ENCODE assay signal across 1 cellular context in the genomic region with DNA sequence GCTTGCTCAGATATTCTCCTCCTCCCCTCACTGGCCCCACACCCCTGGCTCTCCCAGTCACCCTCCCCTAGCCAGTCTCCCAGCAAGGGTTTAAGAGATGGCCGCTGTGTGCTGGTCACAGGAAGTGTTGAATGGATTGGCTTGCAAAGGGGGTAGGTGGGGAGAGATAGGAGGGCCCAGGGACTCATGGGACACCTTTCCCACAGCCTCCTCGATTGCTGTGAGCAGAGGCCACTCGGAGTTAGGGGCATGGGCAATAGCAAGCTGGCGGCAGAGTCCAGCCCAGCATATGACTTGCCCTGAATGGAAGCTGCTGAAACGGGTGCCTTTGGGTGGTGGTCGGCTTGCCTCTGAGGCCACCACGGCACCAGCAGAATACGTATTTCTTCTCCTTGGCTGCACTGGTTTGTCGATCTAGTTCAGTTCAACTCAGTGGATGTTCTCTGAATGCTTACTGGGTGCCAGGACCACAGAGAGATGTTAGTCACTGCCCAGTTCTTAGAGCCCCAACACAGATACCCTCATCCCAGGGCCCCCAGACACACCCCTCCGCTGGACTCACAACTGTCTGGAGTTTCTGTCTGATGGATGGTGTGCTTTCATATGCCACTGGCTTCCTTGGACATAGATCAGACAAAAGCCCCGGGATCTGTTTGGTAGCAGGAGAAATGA.
TF ChIP-seq lines count a peak whose summit lies in the region.

No MANE protein-coding gene starts in this region.

TF ChIP-seq in HepG2, 621 proteins besides CTCF, POLR2A, EP300 and RAD21 (continued from another document):
- TF ChIP-seq, protein P1, sequence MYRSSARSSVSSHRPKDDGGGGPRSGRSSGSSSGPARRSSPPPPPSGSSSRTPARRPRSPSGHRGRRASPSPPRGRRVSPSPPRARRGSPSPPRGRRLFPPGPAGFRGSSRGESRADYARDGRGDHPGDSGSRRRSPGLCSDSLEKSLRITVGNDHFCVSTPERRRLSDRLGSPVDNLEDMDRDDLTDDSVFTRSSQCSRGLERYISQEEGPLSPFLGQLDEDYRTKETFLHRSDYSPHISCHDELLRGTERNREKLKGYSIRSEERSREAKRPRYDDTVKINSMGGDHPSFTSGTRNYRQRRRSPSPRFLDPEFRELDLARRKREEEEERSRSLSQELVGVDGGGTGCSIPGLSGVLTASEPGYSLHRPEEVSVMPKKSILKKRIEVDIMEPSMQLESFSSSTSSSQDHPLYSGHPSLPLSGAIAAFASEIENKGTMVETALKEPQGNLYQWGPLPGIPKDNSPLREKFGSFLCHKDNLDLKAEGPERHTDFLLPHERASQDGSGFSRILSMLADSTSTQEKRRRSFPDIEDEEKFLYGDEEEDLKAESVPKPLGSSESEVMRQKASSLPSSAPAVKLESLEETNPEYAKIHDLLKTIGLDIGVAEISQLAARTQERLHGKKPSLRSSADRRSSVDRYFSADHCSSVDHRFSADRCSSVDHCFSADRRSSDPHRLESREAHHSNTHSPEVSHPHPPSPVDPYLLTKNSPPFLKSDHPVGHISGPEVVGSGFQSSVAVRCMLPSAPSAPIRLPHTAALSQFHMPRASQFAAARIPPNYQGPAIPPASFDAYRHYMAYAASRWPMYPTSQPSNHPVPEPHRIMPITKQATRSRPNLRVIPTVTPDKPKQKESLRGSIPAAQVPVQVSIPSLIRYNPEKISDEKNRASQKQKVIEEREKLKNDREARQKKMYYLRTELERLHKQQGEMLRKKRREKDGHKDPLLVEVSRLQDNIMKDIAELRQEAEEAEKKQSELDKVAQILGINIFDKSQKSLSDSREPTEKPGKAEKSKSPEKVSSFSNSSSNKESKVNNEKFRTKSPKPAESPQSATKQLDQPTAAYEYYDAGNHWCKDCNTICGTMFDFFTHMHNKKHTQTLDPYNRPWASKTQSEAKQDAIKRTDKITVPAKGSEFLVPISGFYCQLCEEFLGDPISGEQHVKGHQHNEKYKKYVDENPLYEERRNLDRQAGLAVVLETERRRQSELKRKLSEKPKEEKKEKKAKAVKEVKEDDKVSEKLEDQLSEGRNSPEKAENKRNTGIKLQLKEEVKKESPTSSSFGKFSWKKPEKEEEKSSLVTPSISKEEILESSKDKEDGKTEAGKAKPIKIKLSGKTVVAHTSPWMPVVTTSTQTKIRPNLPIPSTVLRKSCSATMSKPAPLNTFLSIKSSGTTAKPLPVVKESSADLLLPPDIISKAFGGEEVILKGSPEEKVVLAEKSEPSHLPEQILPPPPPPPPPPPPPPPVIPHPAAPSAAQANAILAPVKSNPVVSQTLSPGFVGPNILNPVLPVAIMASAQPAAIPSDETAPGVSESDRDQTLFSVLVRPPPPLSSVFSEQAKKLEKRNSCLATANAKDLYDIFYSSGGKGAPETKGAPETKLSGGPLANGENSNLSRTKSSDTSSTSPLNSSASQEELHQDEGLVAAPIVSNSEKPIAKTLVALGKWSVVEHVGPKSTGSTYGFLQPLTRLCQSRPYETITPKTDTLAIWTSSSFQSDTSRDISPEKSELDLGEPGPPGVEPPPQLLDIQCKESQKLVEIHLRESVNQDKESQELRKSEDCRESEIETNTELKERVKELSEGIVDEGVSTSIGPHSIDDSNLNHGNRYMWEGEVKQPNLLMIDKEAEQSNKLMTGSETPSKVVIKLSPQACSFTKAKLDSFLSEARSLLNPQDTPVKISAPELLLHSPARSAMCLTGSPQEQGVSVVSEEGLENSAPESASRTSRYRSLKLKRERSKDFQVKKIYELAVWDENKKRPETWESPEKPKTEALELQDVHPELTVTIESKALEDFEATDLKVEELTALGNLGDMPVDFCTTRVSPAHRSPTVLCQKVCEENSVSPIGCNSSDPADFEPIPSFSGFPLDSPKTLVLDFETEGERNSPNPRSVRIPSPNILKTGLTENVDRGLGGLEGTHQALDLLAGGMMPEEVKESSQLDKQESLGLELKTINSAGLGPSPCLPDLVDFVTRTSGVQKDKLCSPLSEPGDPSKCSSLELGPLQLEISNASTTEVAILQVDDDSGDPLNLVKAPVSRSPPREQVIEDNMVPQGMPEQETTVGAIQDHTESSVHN (CRISPR knock-in tag; IDR thresholded peaks at IDR 0.05): no peak
- TF ChIP-seq ZNF572 (CRISPR knock-in tag; IDR thresholded peaks at IDR 0.05): 0 out of 2 replicates have a peak, but pooled peaks have one; percentile 30
- no peak for TF ChIP-seq GATA4 (IDR thresholded peaks at IDR 0.05; ENCODE audit: borderline replicate concordance, low read depth)
- no peak for TF ChIP-seq ZNF598 (CRISPR knock-in tag; IDR thresholded peaks at IDR 0.05; ENCODE audit: borderline replicate concordance)
- no peak for TF ChIP-seq ZNF17 (CRISPR knock-in tag; IDR thresholded peaks at IDR 0.05)
- TF ChIP-seq, protein P2, sequence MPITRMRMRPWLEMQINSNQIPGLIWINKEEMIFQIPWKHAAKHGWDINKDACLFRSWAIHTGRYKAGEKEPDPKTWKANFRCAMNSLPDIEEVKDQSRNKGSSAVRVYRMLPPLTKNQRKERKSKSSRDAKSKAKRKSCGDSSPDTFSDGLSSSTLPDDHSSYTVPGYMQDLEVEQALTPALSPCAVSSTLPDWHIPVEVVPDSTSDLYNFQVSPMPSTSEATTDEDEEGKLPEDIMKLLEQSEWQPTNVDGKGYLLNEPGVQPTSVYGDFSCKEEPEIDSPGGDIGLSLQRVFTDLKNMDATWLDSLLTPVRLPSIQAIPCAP (CRISPR knock-in tag; IDR thresholded peaks at IDR 0.05; ENCODE audit: low read depth): no peak
- no peak for TF ChIP-seq FOXP1 (IDR thresholded peaks at IDR 0.05)
- TF ChIP-seq FOXP1 (CRISPR knock-in tag; IDR thresholded peaks at IDR 0.05): no peak
- no peak for TF ChIP-seq ZNF605 (CRISPR knock-in tag; IDR thresholded peaks at IDR 0.05)
- TF ChIP-seq, protein P3, sequence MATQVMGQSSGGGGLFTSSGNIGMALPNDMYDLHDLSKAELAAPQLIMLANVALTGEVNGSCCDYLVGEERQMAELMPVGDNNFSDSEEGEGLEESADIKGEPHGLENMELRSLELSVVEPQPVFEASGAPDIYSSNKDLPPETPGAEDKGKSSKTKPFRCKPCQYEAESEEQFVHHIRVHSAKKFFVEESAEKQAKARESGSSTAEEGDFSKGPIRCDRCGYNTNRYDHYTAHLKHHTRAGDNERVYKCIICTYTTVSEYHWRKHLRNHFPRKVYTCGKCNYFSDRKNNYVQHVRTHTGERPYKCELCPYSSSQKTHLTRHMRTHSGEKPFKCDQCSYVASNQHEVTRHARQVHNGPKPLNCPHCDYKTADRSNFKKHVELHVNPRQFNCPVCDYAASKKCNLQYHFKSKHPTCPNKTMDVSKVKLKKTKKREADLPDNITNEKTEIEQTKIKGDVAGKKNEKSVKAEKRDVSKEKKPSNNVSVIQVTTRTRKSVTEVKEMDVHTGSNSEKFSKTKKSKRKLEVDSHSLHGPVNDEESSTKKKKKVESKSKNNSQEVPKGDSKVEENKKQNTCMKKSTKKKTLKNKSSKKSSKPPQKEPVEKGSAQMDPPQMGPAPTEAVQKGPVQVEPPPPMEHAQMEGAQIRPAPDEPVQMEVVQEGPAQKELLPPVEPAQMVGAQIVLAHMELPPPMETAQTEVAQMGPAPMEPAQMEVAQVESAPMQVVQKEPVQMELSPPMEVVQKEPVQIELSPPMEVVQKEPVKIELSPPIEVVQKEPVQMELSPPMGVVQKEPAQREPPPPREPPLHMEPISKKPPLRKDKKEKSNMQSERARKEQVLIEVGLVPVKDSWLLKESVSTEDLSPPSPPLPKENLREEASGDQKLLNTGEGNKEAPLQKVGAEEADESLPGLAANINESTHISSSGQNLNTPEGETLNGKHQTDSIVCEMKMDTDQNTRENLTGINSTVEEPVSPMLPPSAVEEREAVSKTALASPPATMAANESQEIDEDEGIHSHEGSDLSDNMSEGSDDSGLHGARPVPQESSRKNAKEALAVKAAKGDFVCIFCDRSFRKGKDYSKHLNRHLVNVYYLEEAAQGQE (IDR thresholded peaks at IDR 0.05; ENCODE audit: borderline replicate concordance in 1 of 2, low read depth in 1 of 2, low read length in 2 of 2): no peak
- no peak for TF ChIP-seq TCF7L2 (IDR thresholded peaks at IDR 0.05; ENCODE audit: low read depth, low read length)
- TF ChIP-seq ZEB1 (IDR thresholded peaks at IDR 0.05; ENCODE audit: insufficient replicate concordance, low read depth): no peak
TF ChIP-seq in HepG2: peak in this region for 8.
